In the genomic region with DNA sequence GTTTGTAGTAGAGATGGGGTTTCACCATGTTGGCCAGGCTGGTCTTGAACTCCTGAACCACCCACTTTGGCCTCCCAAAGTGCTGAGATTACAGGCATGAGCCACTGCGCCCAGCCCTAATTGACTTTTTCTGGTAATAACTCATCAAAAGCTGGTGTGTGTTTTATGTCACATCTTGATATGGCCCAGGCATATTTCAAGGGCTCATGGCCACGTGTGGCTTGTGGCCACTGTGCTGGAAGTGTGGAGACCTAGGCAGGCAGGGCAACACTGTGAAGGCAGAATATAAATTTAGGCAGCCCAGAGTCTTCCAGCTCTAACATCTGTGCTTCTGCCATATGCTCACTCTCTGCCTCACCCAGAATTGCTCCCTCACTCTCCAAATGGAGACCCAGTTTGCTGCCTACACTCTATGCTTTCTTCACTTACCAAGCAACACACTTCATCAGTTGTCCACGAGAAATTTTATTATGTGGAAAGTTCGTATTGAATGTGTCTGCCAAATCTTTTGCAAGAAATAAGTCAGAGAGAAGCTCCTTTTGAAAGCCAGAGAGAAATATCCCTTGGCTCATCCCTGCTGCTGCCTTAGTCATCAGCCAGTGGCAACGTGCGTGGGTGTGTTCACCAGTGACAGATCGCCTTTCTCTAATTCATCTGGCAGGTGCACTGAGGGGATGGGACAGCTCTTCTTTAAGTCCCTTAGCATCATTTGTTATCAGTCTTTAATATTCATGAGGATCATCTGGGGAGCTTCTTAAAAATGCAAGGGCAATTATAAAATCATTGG, we compare ENCODE assay signal across 1 cellular context.
TF ChIP-seq lines count a peak whose summit lies in the region.

No MANE protein-coding gene starts in this region.

TF ChIP-seq in GM12878, 131 proteins besides CTCF, POLR2A, EP300 and RAD21 (continued from another document):
- 0 out of 2 replicates have a peak, but pooled peaks have one; percentile 38 for TF ChIP-seq ZNF592 (IDR thresholded peaks at IDR 0.05)
